ENCODE assay signal across 18 cellular contexts in the genomic region with DNA sequence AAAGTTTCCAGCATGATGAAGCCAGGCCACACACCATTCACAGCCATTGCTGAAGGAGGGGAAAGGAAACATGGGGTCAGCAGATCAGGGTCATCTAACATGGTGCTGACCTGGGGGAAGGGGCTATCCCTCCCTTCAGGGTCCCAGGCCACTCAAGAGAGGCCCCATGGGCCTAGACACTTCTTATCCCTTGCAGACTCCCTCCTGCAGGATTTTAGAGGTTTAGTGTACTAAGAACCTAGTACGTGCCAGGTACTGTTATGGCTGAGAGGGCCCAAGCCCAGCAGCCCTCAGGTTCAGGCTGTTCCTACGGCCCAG. TPM values are rescaled to one million over a fixed set of nuclear protein-coding genes. Genes with fewer than 3 reads are reported as not detected.
A peak's percentile ranks its signal among the peaks of the same experiment; 100 is the strongest.
DNase-seq lines count a peak whose midpoint lies in the region; ATAC-seq and TF ChIP-seq lines count a peak whose summit lies in the region.
"Had no signal": no experiment of that assay in that cellular context is flagged by ENCODE, and none has a peak within 500 bp of the region (broad histone marks: within the 10 kb centered on the region; RNA-seq: fewer than 3 reads in every experiment).

No MANE protein-coding gene starts in this region.

- peaks cover 11% of the 10 kb centered on the region for H3K4me1 Mint-ChIP-seq in CD8-positive, alpha-beta T cell (ENCODE audit: low read depth)

- H3K27me3 ChIP-seq in CD8-positive, alpha-beta T cell (ENCODE audit: insufficient read depth, low read length): no peaks in the 10 kb centered on the region
- H3K27me3 ChIP-seq in OCI-LY3 (ENCODE audit: low read depth, low read length) (no peaks in the 10 kb centered on the region), right lobe of liver (no peaks in the 10 kb centered on the region), left lung (no peaks in the 10 kb centered on the region)
- H3K27me3 ChIP-seq: gastrocnemius medialis, sigmoid colon, SJSA1, testis had no signal

- no peak for TF ChIP-seq POLR2A in right lobe of liver (IDR thresholded peaks at IDR 0.05)

- H3K4me1 ChIP-seq in CD8-positive, alpha-beta T cell (ENCODE audit: insufficient read depth, low read length): peaks cover 9% of the 10 kb centered on the region
- H3K4me1 ChIP-seq in OCI-LY3 (ENCODE audit: low read length) (peaks cover 8% of the 10 kb centered on the region; the same call in 1 of the 2 replicates), right lobe of liver (peaks cover 0 to 65% (median 20%) of the 10 kb centered on the region in 4 donors), left lung (peaks cover 6 to 17% of the 10 kb centered on the region in 2 donors)

- WGBS in right lobe of liver (ENCODE audit: insufficient coverage, low coverage, low lambda C conversion rate, missing lambda C conversion rate): 40% methylated on average over 2 of the region's 2 CpGs

- H3K36me3 Mint-ChIP-seq in CD8-positive, alpha-beta T cell: peaks cover 1% of the 10 kb centered on the region

- H4K20me1 ChIP-seq in OCI-LY3 (ENCODE audit: insufficient read depth, low read length): no peaks in the 10 kb centered on the region

- H3K9me3 ChIP-seq in CD8-positive, alpha-beta T cell (ENCODE audit: low read length): no peaks in the 10 kb centered on the region
- H3K9me3 ChIP-seq in OCI-LY3 (ENCODE audit: insufficient read depth, low read length) (no peaks in the 10 kb centered on the region), right lobe of liver (no peaks in the 10 kb centered on the region), left lung (no peaks in the 10 kb centered on the region)
- H3K9me3 ChIP-seq: gastrocnemius medialis, sigmoid colon, SJSA1, testis had no signal

- no peak for ATAC-seq in CD8-positive, alpha-beta T cell
- ATAC-seq in right lobe of liver: no peak
- no peak for ATAC-seq in left lung

- peak overlapping the region; percentile 82 for H2AFZ ChIP-seq in OCI-LY3 (ENCODE audit: low read depth, low read length)

- intact Hi-C loops in CD8-positive, alpha-beta T cell (cut with DNase I, micrococcal nuclease): loop anchor here in 1 of 2 experiments (10.0 kb wide), 1 partner anchor 589 kb away; no protein-coding TSS in a partner anchor
- intact Hi-C loops in right lobe of liver (cut with DNase I): loop anchor here (10.0 kb wide), 3 partner anchors 99 to 199 kb away; a partner anchor contains a TSS
- intact Hi-C loops in left lung (cut with DNase I): loop anchor here in 1 of 2 donors (10.0 kb wide), 2 partner anchors 109 to 189 kb away; a partner anchor contains a TSS

- H3K27me3 Mint-ChIP-seq in CD8-positive, alpha-beta T cell (ENCODE audit: low read depth): no peaks in the 10 kb centered on the region
- H3K27me3 Mint-ChIP-seq: activated CD4-positive, alpha-beta T cell treated with anti-CD3 and anti-CD28 coated beads, Interleukin-2, amount 10 ng/mL, durations not matched to agents 7 days and 5 days had no signal

- H3K27ac ChIP-seq in CD8-positive, alpha-beta T cell (ENCODE audit: low read depth, low read length): no peak overlapping the region
- H3K27ac ChIP-seq in OCI-LY3 (ENCODE audit: low read length): no peak overlapping the region
- peak overlapping the region; percentile 7 to 90 (median 78) for H3K27ac ChIP-seq in right lobe of liver
- no peak overlapping the region for H3K27ac ChIP-seq in left lung
- H3K27ac ChIP-seq: PC-9, SJSA1, testis had no signal

- DNase-seq in CD8-positive, alpha-beta T cell: no peak
- DNase-seq in right lobe of liver (no peak), foreskin fibroblast (no peak), NCI-H2107 (lab: John Stamatoyannopoulos, UW) (no peak), left lung (no peak)
- DNase-seq: activated CD4-positive, alpha-beta T cell treated with anti-CD3 and anti-CD28 coated beads, Interleukin-2, amount 10 ng/mL, durations not matched to agents 7 days and 5 days; activated naive CD4-positive, alpha-beta T cell treated with anti-CD3 and anti-CD28 coated beads, Interleukin-2, amount 50 U/mL, for 16 hours; activated T-cell treated with anti-CD3 and anti-CD28 coated beads for 4 hours; HCEC 1CT; KG1; NCI-H1092; NCI-H69; PC-9; sigmoid colon; testis had no signal

- H3K36me3 ChIP-seq in CD8-positive, alpha-beta T cell (ENCODE audit: insufficient read depth, low read length): no peaks in the 10 kb centered on the region
- H3K36me3 ChIP-seq in OCI-LY3 (replicated peaks; ENCODE audit: low read depth, low read length): no peaks in the 10 kb centered on the region
- peaks cover 0 to 32% (median 14%) of the 10 kb centered on the region in 4 donors for H3K36me3 ChIP-seq in right lobe of liver
- peaks cover 0 to 5% of the 10 kb centered on the region in 2 donors for H3K36me3 ChIP-seq in left lung
- H3K36me3 ChIP-seq: gastrocnemius medialis, sigmoid colon, SJSA1 had no signal

- peak overlapping the region; percentile 96 for H3K4me2 ChIP-seq in OCI-LY3 (ENCODE audit: low read length)

- CTCF ChIA-PET in CD8-positive, alpha-beta T cell (lab: Charles Lee): interaction anchor here (1.0 to 3.6 kb wide), 3 partner anchors 75 to 185 kb away, joined by 3 to 40 read pairs (median 4); a partner anchor contains a TSS

- no peak for TF ChIP-seq CTCF in CD8-positive, alpha-beta T cell (IDR thresholded peaks at IDR 0.05)
- no peak for TF ChIP-seq CTCF in OCI-LY3 (IDR thresholded peaks at IDR 0.05; ENCODE audit: low read depth, low read length)
- TF ChIP-seq CTCF in right lobe of liver (IDR thresholded peaks at IDR 0.05): no peak
- no peak for TF ChIP-seq CTCF in foreskin fibroblast (IDR thresholded peaks at IDR 0.05; ENCODE audit: low read depth, low read length)
- no peak for TF ChIP-seq CTCF in left lung (IDR thresholded peaks at IDR 0.05)

- peak overlapping the region; percentile 61 for H3K4me3 Mint-ChIP-seq in CD8-positive, alpha-beta T cell
- H3K4me3 Mint-ChIP-seq: activated CD4-positive, alpha-beta T cell treated with anti-CD3 and anti-CD28 coated beads, Interleukin-2, amount 10 ng/mL, durations not matched to agents 7 days and 5 days had no signal

- POLR2A ChIA-PET in CD8-positive, alpha-beta T cell (lab: Charles Lee): no interaction called here

- H3K9ac ChIP-seq in OCI-LY3 (ENCODE audit: low read length): no peak overlapping the region

- no peak overlapping the region for H3K4me3 ChIP-seq in CD8-positive, alpha-beta T cell (ENCODE audit: low read depth, low read length)
- H3K4me3 ChIP-seq in OCI-LY3 (ENCODE audit: low read length) (no peak overlapping the region), right lobe of liver (no peak overlapping the region), foreskin fibroblast (ENCODE audit: low read depth in 1 of 2, low read length in 2 of 2) (no peak overlapping the region), left lung (no peak overlapping the region)
- H3K4me3 ChIP-seq: SJSA1 had no signal

- H3K27ac Mint-ChIP-seq in CD8-positive, alpha-beta T cell: no peak overlapping the region

- no peaks in the 10 kb centered on the region for H3K9me3 Mint-ChIP-seq in CD8-positive, alpha-beta T cell
- H3K9me3 Mint-ChIP-seq: activated CD4-positive, alpha-beta T cell treated with anti-CD3 and anti-CD28 coated beads, Interleukin-2, amount 10 ng/mL, durations not matched to agents 7 days and 5 days had no signal

- no peaks in the 10 kb centered on the region for H3K79me2 ChIP-seq in OCI-LY3 (ENCODE audit: low read length)

RNA-seq across cellular contexts. Expression of a gene that starts 8.8 kb away (rescaled TPM):
- total RNA-seq in CD8-positive, alpha-beta T cell: 1 to 10 TPM in 1 of 2 experiments, under 1 TPM in 1; 0.42 to 1.9 TPM
- 100 to 1,000 TPM; 101 to 283 (median 206) TPM for total RNA-seq in right lobe of liver
- total RNA-seq in left lung: 10 to 100 TPM in 1 of 2 donors, 1 to 10 TPM in 1; 4.6 to 11.5 TPM

RNA-seq across cellular contexts. Expression of a gene that starts 17.0 kb away (rescaled TPM):
- total RNA-seq in CD8-positive, alpha-beta T cell: under 1 TPM in 1 of 2 experiments, not detected in 1; 0.11 TPM
- total RNA-seq in right lobe of liver: 10 to 100 TPM in 5 of 6 experiments, 1 to 10 TPM in 1; 7.2 to 26.1 (median 21.0) TPM
- 100 to 1,000 TPM; 151 to 161 TPM for total RNA-seq in left lung

RNA-seq across cellular contexts. Expression of a gene that starts 23.5 kb away (rescaled TPM):
- total RNA-seq in CD8-positive, alpha-beta T cell: not detected
- total RNA-seq in right lobe of liver (10 to 100 TPM in 2 of 6 experiments, 1 to 10 TPM in 4; 2.5 to 33.2 (median 7.7) TPM), left lung (1 to 10 TPM; 2.8 to 3.4 TPM)

RNA-seq across cellular contexts. Expression of a gene that starts 23.9 kb away (rescaled TPM):
- 100 to 1,000 TPM; 252 to 260 TPM for total RNA-seq in CD8-positive, alpha-beta T cell
- 100 to 1,000 TPM; 144 to 182 (median 161) TPM for total RNA-seq in right lobe of liver
- 100 to 1,000 TPM; 294 to 407 TPM for total RNA-seq in left lung

RNA-seq across cellular contexts. Expression of a gene that starts 28.2 kb away (rescaled TPM):
- 1 to 10 TPM in 1 of 2 experiments, under 1 TPM in 1; 0.67 to 1.0 TPM for total RNA-seq in CD8-positive, alpha-beta T cell
- total RNA-seq in right lobe of liver (1 to 10 TPM in 3 of 6 experiments, under 1 TPM in 3; 0.74 to 3.2 (median 1.1) TPM), left lung (not detected)
- total RNA-seq: PC-9, sigmoid colon, SJSA1 had no signal

Comparison
In these comparisons a context has a peak if more than half of its experiments do, and no peak if none do; other contexts are left out.
1. H3K27ac ChIP-seq: peak in right lobe of liver (3 of 3); none in CD8-positive, alpha-beta T cell (single experiment), OCI-LY3 (single experiment) and left lung (0 of 2).
2. RNA of a gene that starts 8.8 kb away (total RNA-seq): 101 to 283 TPM in right lobe of liver; 4.6 to 11.5 TPM in left lung and 0.42 to 1.9 TPM in CD8-positive, alpha-beta T cell; every median in the first group is over 4 times any median in the second.
3. RNA of a gene that starts 17.0 kb away (total RNA-seq): 151 to 161 TPM in left lung and 7.2 to 26.1 TPM in right lobe of liver; 0.11 TPM in CD8-positive, alpha-beta T cell; every median in the first group is over 4 times any median in the second.